Comparison of ENCODE assay signal across 19 cellular contexts in genomic region chr13:110477711-110478245, GRCh38.
"Had no signal": no experiment of that assay in that cellular context is flagged by ENCODE, and none has a peak within 500 bp of the region (broad histone marks: within the 10 kb centered on the region; RNA-seq: fewer than 3 reads in every experiment).

No MANE protein-coding gene starts in this region.

- H3K4me3 ChIP-seq: breast epithelium, heart right ventricle, lower lobe of right lung, right lobe of liver, thyroid gland had no signal

- H3K27ac Mint-ChIP-seq: activated naive CD8-positive, alpha-beta T cell treated with anti-CD3 and anti-CD28 coated beads for 36 hours; activated T-helper 17 cell treated with anti-CD3 and anti-CD28 coated beads, Interleukin-2, amount 50 U/mL, for 72 hours; naive thymus-derived CD4-positive, alpha-beta T cell had no signal

- H3K27me3 ChIP-seq: breast epithelium, heart right ventricle, right lobe of liver, thyroid gland had no signal

- H3K9me3 Mint-ChIP-seq: activated naive CD8-positive, alpha-beta T cell treated with anti-CD3 and anti-CD28 coated beads for 36 hours; activated T-helper 17 cell treated with anti-CD3 and anti-CD28 coated beads, Interleukin-2, amount 50 U/mL, for 72 hours; neural crest cell had no signal

- H3K36me3 Mint-ChIP-seq: activated naive CD8-positive, alpha-beta T cell treated with anti-CD3 and anti-CD28 coated beads for 36 hours; naive thymus-derived CD4-positive, alpha-beta T cell had no signal

- H3K4me1 ChIP-seq: breast epithelium, right lobe of liver, thyroid gland had no signal

- H3K4me3 Mint-ChIP-seq: activated naive CD8-positive, alpha-beta T cell treated with anti-CD3 and anti-CD28 coated beads for 36 hours; activated T-helper 17 cell treated with anti-CD3 and anti-CD28 coated beads, Interleukin-2, amount 50 U/mL, for 72 hours; naive thymus-derived CD4-positive, alpha-beta T cell; neural crest cell; stimulated activated naive B cell treated with anti-CD40 and anti-IgM and Interleukin-4, amounts not matched to agents 10 μg/mL and 1 μg/mL and 100 μg/mL, for 72 hours had no signal

- H3K27ac ChIP-seq: breast epithelium, lower lobe of right lung, right lobe of liver, thyroid gland had no signal

- H3K4me1 Mint-ChIP-seq: activated naive CD8-positive, alpha-beta T cell treated with anti-CD3 and anti-CD28 coated beads for 36 hours; activated T-helper 17 cell treated with anti-CD3 and anti-CD28 coated beads, Interleukin-2, amount 50 U/mL, for 72 hours; neural crest cell had no signal

- H3K9me3 ChIP-seq: breast epithelium, heart right ventricle, lower lobe of right lung, right lobe of liver, thyroid gland had no signal

- H3K36me3 ChIP-seq: breast epithelium, right lobe of liver had no signal

- DNase-seq: activated naive CD8-positive, alpha-beta T cell treated with anti-CD3 and anti-CD28 coated beads for 36 hours; activated T-cell treated with anti-CD3 and anti-CD28 coated beads, Interleukin-2, amount 50 U/mL, for 1 hour; cortex of kidney; effector CD8-positive, alpha-beta T cell; heart right ventricle; islet precursor cell; left colon; lower lobe of right lung; naive thymus-derived CD4-positive, alpha-beta T cell; occipital lobe; right lobe of liver; stimulated activated CD4-positive, alpha-beta T cell treated with anti-CD3 and anti-CD28 coated beads, Interleukin-2, amount 100 ng/mL, for 48 hours; stimulated activated CD8-positive, alpha-beta memory T cell treated with anti-CD3 and anti-CD28 coated beads, Interleukin-4, amount 100 ng/mL, for 48 hours; stimulated activated naive B cell treated with anti-CD40 and anti-IgM and Interleukin-4, amounts not matched to agents 10 μg/mL and 1 μg/mL and 100 μg/mL, for 72 hours; T-helper 9 cell; thyroid gland had no signal
